17 cellular contexts compared by ENCODE assay signal in the genomic region with DNA sequence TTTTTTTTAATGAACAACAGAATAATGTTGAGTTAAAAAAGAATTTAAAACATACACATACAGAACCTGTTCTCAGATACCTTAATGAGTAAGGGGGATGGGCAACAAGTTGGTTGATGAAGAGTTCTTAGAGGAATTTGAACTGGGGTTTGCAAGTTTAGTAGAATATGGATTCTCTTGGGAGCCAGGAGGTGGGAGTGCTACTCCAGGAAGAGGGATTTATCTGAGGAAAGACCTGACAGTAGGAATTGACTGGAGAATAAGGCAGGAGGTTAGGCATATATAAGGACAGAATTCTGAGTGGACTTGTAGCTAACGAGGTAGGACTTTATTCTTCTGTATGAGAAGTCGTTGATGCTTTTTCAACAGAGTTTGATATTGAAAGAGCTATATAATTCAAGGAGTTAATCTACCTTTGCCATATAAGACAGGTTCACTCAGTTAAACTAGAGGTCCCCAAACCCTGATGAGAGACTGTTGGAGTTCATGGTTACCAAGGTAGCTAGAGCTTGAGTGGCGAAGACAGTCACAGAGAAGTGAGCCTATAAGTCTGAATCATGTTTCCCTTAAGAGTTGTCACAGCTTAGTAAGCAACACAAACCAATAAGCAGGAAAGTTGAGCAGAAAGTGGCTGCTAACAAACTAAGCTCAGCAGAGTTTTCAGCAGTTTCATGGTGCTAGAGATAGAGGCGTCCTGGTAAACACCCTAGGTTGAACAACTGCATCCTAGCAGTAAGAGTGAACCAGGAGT.
A peak's percentile ranks its signal among the peaks of the same experiment; 100 is the strongest.
DNase-seq lines count a peak whose midpoint lies in the region; ATAC-seq, FAIRE-seq and TF ChIP-seq lines count a peak whose summit lies in the region.
"Had no signal": no experiment of that assay in that cellular context is flagged by ENCODE, and none has a peak within 500 bp of the region (broad histone marks: within the 10 kb centered on the region; RNA-seq: fewer than 3 reads in every experiment).

No MANE protein-coding gene starts in this region.

- no peak overlapping the region for H3K4ac ChIP-seq in H1 (replicated peaks; ENCODE audit: insufficient read length, low read depth, low read length)

- H2BK12ac ChIP-seq in H1 (ENCODE audit: low read depth, low read length), result no peak overlapping the region

- H3K9me3 ChIP-seq in OCI-LY3 (ENCODE audit: insufficient read depth, low read length), result no peaks in the 10 kb centered on the region; the same call in 1 of the 2 replicates
- H3K9me3 ChIP-seq in H1 (ENCODE audit: insufficient read depth in 2 of 2, low read depth in 1 of 2, low read length in 1 of 2), result no peaks in the 10 kb centered on the region
- H3K9me3 ChIP-seq: Caco-2, testis had no signal

- H2BK5ac ChIP-seq in H1 (ENCODE audit: low read depth, low read length), result no peak overlapping the region

- no peak overlapping the region for H3K23ac ChIP-seq in H1 (ENCODE audit: insufficient read length)

- CTCF ChIA-PET in H1 (lab: Charles Lee; ENCODE audit: partially characterized antibody), result interaction anchor here (0.6 to 2.2 kb wide), 13 partner anchors 9 to 476 kb away, joined by 3 to 10 read pairs (median 4); no protein-coding TSS in a partner anchor

- H3K27ac ChIP-seq in OCI-LY3 (ENCODE audit: low read length) (peak overlapping the region; percentile 91), H1 (ENCODE audit: low read depth, low read length) (no peak overlapping the region)
- H3K27ac ChIP-seq: SK-N-MC, testis had no signal

- TF ChIP-seq CTCF in OCI-LY3 (IDR thresholded peaks at IDR 0.05; ENCODE audit: low read depth, low read length) (no peak), H1 (IDR thresholded peaks at IDR 0.05; ENCODE audit: control extremely low read depth in 1 of 3, insufficient read depth in 1 of 3, low read depth in 1 of 3, low read length in 3 of 3) (peak in 1 of 3 experiments; percentile 10; a peak in 1 of 4 replicates)

- no peak overlapping the region for H4K5ac ChIP-seq in H1 (ENCODE audit: insufficient read length, low read depth, low read length)

- H4K91ac ChIP-seq in H1 (replicated peaks; ENCODE audit: insufficient read length, low read length), result no peak overlapping the region

- H2BK120ac ChIP-seq in H1 (replicated peaks; ENCODE audit: low read depth, low read length), result no peak overlapping the region

- ATAC-seq in sciatic nerve (no peak), GM21367 (IDR thresholded peaks at IDR 0.05; ENCODE audit: unreplicated experiment) (no peak), GM18858 (IDR thresholded peaks at IDR 0.05; ENCODE audit: unreplicated experiment) (no peak)
- ATAC-seq: PC-3 had no signal

- H2BK15ac ChIP-seq in H1 (ENCODE audit: low read length), result no peak overlapping the region

- no peak for FAIRE-seq in H1 (lab: Jason Lieb, UNC)

- peak; percentile 22 for DNase-seq in stimulated activated CD4-positive, alpha-beta T cell treated with anti-CD3 and anti-CD28 coated beads, Interleukin-1b, Interleukin-23, amount 100 ng/mL, for 48 hours
- DNase-seq in stimulated activated CD4-positive, alpha-beta T cell treated with anti-CD3 and anti-CD28 coated beads, Interleukin-2, amount 100 ng/mL, for 48 hours, result no peak
- DNase-seq in H1 (ENCODE audit: low read depth in 1 of 2, low spot score in 2 of 2) (no peak), sciatic nerve (ENCODE audit: low spot score) (no peak), NCI-H345 (lab: John Stamatoyannopoulos, UW) (no peak)
- DNase-seq: Caco-2, GDM1, glutamatergic neuron, mammary epithelial cell, NCI-H2029, NCI-H526, PC-3, testis had no signal

- H2BK20ac ChIP-seq in H1 (ENCODE audit: low read length), result no peak overlapping the region

- H3K4me2 ChIP-seq in OCI-LY3 (ENCODE audit: low read length) (peak overlapping the region; percentile 71), H1 (ENCODE audit: insufficient read depth in 1 of 2, low read depth in 2 of 2, low read length in 2 of 2) (no peak overlapping the region)

- H3K79me2 ChIP-seq in OCI-LY3 (ENCODE audit: low read length), result peaks cover 42% of the 10 kb centered on the region
- peaks cover 0 to 2% of the 10 kb centered on the region in 2 experiments; a peak in 1 of 4 replicates for H3K79me2 ChIP-seq in H1 (ENCODE audit: control insufficient read depth in 1 of 2, insufficient read depth in 2 of 2, low read length in 2 of 2)

- no peaks in the 10 kb centered on the region; the same call in 1 of the 2 replicates for H3K23me2 ChIP-seq in H1 (ENCODE audit: low read depth, low read length)

- intact Hi-C loops in sciatic nerve (cut with DNase I), result no loop called here

- H3K79me1 ChIP-seq in H1 (ENCODE audit: low read depth, low read length), result no peaks in the 10 kb centered on the region

- no peak overlapping the region for H3K18ac ChIP-seq in H1 (ENCODE audit: extremely low read depth, low read length)

- H3K56ac ChIP-seq in H1 (replicated peaks; ENCODE audit: insufficient read length, low read depth, low read length), result no peak overlapping the region

- H2AFZ ChIP-seq in OCI-LY3 (ENCODE audit: low read depth, low read length), result no peak overlapping the region
- no peak overlapping the region for H2AFZ ChIP-seq in H1 (ENCODE audit: low read length)

- TF ChIP-seq POLR2A in H1 (IDR thresholded peaks at IDR 0.05; ENCODE audit: control extremely low read depth in 1 of 2, low read depth in 2 of 2, low read length in 2 of 2), result no peak

- H3K4me1 ChIP-seq in OCI-LY3 (ENCODE audit: low read length) (peaks cover 75% of the 10 kb centered on the region), H1 (replicated peaks in 1 of 4; ENCODE audit: control insufficient read depth in 3 of 4, insufficient read depth in 4 of 4, low read length in 3 of 4) (peaks cover 0 to 8% (median 0%) of the 10 kb centered on the region in 4 experiments; a peak in 2 of 7 replicates)
- H3K4me1 ChIP-seq: testis had no signal

- H3K27me3 ChIP-seq in OCI-LY3 (ENCODE audit: low read depth, low read length) (no peaks in the 10 kb centered on the region), H1 (replicated peaks in 1 of 4; ENCODE audit: control insufficient read depth in 3 of 4, extremely low read depth in 1 of 4, insufficient read depth in 3 of 4, low read length in 3 of 4) (no peaks in the 10 kb centered on the region)
- H3K27me3 ChIP-seq: testis had no signal

- no peaks in the 10 kb centered on the region for H4K20me1 ChIP-seq in OCI-LY3 (ENCODE audit: insufficient read depth, low read length)
- no peaks in the 10 kb centered on the region for H4K20me1 ChIP-seq in H1 (replicated peaks in 1 of 2; ENCODE audit: control insufficient read depth in 1 of 2, insufficient read depth in 2 of 2, low read length in 2 of 2)

- peak; percentile 58 to 68 for TF ChIP-seq RAD21 in H1 (IDR thresholded peaks at IDR 0.05 in 1 of 2, conservative IDR thresholded peaks at IDR 0.05 in 1 of 2; ENCODE audit: low read depth in 2 of 2, low read length in 2 of 2)

- no peak overlapping the region for H3K14ac ChIP-seq in H1 (ENCODE audit: insufficient read length)

- H3K4me3 ChIP-seq in OCI-LY3 (ENCODE audit: low read length) (peak overlapping the region; percentile 60), H1 (ENCODE audit: extremely low read depth in 1 of 4, insufficient read depth in 2 of 4, low read depth in 3 of 4, low read length in 4 of 4) (no peak overlapping the region)
- H3K4me3 ChIP-seq: testis had no signal

- peaks cover 8% of the 10 kb centered on the region for H3K36me3 ChIP-seq in OCI-LY3 (replicated peaks; ENCODE audit: low read depth, low read length)
- no peaks in the 10 kb centered on the region for H3K36me3 ChIP-seq in H1 (ENCODE audit: control insufficient read depth in 2 of 4, insufficient read depth in 4 of 4, low read length in 3 of 4)

- H3K9ac ChIP-seq in OCI-LY3 (ENCODE audit: low read length) (peak overlapping the region; percentile 61), H1 (replicated peaks in 1 of 4; ENCODE audit: extremely low read depth in 1 of 4, low read depth in 3 of 4, low read length in 3 of 4) (no peak overlapping the region)

- TF ChIP-seq EP300 in H1 (IDR thresholded peaks at IDR 0.05; ENCODE audit: borderline replicate concordance in 1 of 2, low read depth in 2 of 2, low read length in 2 of 2), result no peak

- POLR2A ChIA-PET in H1 (lab: Charles Lee; ENCODE audit: partially characterized antibody), result no interaction called here

- 86% methylated on average over 4 of the region's 4 CpGs; no CpG with 5 or more reads in 1 of the 2 experiments for WGBS in H1 (ENCODE audit: extremely low coverage in 1 of 2, insufficient coverage in 1 of 2, insufficient read length in 1 of 2, insufficient replicate concordance in 2 of 2, low coverage in 1 of 2, low lambda C conversion rate in 2 of 2, missing lambda C conversion rate in 1 of 2), 2 experiments

- no peak overlapping the region for H4K8ac ChIP-seq in H1 (ENCODE audit: extremely low read depth, insufficient read depth, low read length)

- no peak overlapping the region for H2AK5ac ChIP-seq in H1 (ENCODE audit: low read depth, low read length)

TF ChIP-seq in H1, 55 proteins besides CTCF, POLR2A, EP300 and RAD21:
- TF ChIP-seq RNF2 (IDR thresholded peaks at IDR 0.05; ENCODE audit: borderline replicate concordance, low read depth, low read length, missing control alignments, poor library complexity, severe bottlenecking), result no peak
- TF ChIP-seq JUND (IDR thresholded peaks at IDR 0.05; ENCODE audit: low read length), result no peak
- TF ChIP-seq SIN3A (conservative IDR thresholded peaks at IDR 0.05 in 1 of 2, IDR thresholded peaks at IDR 0.05 in 1 of 2; ENCODE audit: low read depth in 1 of 2, low read length in 2 of 2), result no peak
